1 cellular context compared by ENCODE assay signal in the genomic region with DNA sequence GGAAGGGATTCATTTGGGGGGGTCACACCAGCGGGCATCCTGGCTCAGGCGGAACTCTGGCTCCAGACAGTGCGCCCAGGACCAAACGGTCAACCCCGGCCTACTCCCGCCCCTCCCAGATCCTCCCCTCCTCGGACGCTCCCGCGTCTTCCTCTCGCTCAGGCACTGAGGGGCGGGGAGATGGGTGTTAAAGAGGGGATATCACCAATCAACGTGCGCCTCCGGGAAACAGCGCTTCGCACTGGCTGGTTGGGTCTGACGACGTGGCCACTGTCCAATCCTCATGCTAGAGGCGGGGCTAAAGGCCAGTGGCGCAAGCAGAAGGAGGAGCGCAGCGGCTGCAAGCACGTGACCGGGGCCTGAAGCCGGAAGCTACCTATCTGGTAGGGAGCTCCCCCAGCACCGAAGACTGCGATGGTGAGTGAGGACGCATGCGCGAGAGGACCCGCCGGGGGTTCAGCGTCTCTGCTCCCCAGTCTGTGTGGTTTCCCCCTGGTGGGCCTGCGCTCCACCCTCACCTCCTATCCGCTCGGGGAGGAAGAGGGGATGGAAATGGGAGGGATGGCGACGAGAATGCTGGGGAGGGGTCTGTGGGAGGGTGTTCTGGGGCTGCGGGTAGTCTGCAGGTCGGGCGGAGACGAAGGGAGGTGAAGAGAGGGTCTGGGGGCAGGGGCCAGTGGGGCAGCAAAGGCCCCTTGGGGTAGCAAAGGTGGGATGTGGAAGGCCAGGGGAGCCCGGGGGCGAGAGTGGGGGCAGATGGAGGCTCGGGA.
TF ChIP-seq lines count a peak whose summit lies in the region.

A gene (plus strand): TSS at position 360 of the 770 bp plus-strand sequence. CDS start 55 bp downstream, at position 415.

TF ChIP-seq in K562, 482 proteins besides CTCF, POLR2A, EP300 and RAD21 (continued from another document and continues in another):
- TF ChIP-seq, protein P1, sequence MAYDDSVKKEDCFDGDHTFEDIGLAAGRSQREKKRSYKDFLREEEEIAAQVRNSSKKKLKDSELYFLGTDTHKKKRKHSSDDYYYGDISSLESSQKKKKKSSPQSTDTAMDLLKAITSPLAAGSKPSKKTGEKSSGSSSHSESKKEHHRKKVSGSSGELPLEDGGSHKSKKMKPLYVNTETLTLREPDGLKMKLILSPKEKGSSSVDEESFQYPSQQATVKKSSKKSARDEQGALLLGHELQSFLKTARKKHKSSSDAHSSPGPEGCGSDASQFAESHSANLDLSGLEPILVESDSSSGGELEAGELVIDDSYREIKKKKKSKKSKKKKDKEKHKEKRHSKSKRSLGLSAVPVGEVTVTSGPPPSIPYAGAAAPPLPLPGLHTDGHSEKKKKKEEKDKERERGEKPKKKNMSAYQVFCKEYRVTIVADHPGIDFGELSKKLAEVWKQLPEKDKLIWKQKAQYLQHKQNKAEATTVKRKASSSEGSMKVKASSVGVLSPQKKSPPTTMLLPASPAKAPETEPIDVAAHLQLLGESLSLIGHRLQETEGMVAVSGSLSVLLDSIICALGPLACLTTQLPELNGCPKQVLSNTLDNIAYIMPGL (CRISPR knock-in tag; IDR thresholded peaks at IDR 0.05) = no peak
- TF ChIP-seq, protein P2, sequence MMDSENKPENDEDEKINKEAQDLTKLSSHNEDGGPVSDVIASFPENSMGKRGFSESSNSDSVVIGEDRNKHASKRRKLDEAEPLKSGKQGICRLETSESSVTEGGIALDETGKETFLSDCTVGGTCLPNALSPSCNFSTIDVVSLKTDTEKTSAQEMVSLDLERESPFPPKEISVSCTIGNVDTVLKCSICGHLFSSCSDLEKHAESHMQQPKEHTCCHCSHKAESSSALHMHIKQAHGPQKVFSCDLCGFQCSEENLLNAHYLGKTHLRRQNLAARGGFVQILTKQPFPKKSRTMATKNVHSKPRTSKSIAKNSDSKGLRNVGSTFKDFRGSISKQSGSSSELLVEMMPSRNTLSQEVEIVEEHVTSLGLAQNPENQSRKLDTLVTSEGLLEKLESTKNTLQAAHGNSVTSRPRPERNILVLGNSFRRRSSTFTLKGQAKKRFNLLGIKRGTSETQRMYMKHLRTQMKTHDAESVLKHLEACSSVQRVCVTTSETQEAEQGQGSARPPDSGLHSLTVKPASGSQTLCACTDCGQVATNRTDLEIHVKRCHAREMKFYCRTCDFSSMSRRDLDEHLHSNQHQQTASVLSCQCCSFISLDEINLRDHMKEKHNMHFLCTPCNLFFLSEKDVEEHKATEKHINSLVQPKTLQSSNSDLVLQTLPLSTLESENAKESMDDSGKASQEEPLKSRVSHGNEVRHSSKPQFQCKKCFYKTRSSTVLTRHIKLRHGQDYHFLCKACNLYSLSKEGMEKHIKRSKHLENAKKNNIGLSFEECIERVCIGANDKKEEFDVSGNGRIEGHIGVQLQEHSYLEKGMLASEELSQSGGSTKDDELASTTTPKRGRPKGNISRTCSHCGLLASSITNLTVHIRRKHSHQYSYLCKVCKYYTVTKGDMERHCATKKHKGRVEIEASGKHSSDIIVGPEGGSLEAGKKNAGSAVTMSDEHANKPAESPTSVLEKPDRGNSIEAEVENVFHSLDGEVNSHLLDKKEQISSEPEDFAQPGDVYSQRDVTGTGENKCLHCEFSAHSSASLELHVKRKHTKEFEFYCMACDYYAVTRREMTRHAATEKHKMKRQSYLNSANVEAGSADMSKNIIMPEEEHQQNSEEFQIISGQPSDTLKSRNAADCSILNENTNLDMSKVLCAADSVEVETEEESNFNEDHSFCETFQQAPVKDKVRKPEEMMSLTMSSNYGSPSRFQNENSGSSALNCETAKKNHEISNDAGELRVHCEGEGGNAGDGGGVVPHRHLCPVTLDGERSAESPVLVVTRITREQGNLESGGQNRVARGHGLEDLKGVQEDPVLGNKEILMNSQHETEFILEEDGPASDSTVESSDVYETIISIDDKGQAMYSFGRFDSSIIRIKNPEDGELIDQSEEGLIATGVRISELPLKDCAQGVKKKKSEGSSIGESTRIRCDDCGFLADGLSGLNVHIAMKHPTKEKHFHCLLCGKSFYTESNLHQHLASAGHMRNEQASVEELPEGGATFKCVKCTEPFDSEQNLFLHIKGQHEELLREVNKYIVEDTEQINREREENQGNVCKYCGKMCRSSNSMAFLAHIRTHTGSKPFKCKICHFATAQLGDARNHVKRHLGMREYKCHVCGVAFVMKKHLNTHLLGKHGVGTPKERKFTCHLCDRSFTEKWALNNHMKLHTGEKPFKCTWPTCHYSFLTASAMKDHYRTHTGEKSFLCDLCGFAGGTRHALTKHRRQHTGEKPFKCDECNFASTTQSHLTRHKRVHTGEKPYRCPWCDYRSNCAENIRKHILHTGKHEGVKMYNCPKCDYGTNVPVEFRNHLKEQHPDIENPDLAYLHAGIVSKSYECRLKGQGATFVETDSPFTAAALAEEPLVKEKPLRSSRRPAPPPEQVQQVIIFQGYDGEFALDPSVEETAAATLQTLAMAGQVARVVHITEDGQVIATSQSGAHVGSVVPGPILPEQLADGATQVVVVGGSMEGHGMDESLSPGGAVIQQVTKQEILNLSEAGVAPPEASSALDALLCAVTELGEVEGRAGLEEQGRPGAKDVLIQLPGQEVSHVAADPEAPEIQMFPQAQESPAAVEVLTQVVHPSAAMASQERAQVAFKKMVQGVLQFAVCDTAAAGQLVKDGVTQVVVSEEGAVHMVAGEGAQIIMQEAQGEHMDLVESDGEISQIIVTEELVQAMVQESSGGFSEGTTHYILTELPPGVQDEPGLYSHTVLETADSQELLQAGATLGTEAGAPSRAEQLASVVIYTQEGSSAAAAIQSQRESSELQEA (IDR thresholded peaks at IDR 0.05; ENCODE audit: low read depth) = no peak
- TF ChIP-seq ZNF584 (CRISPR knock-in tag; IDR thresholded peaks at IDR 0.05; ENCODE audit: low read depth) (no peak), RBBP5 (IDR thresholded peaks at IDR 0.05; ENCODE audit: borderline replicate concordance, insufficient read depth, low read length, poor library complexity, severe bottlenecking) (peak; percentile 20), NUFIP1 (IDR thresholded peaks at IDR 0.05; ENCODE audit: partially characterized antibody) (no peak), ZKSCAN3 (CRISPR knock-in tag; IDR thresholded peaks at IDR 0.05) (no peak), HLTF (IDR thresholded peaks at IDR 0.05) (no peak), ZNF644 (tag; IDR thresholded peaks at IDR 0.05; ENCODE audit: low read depth) (no peak), ZNF174 (CRISPR knock-in tag; IDR thresholded peaks at IDR 0.05) (no peak), KHSRP (IDR thresholded peaks at IDR 0.05) (no peak), ZKSCAN1 (IDR thresholded peaks at IDR 0.05; ENCODE audit: low read depth, low read length) (0 out of 2 replicates have a peak, but pooled peaks have one; percentile 11), ESRRB (CRISPR knock-in tag; IDR thresholded peaks at IDR 0.05; ENCODE audit: borderline replicate concordance) (no peak), CHD4 (IDR thresholded peaks at IDR 0.05; ENCODE audit: insufficient read depth, insufficient replicate concordance, low read depth, low read length, poor library complexity, severe bottlenecking) (no peak), POLR2G (IDR thresholded peaks at IDR 0.05; ENCODE audit: low read depth, low read length) (peak; percentile 89), CHD1 (IDR thresholded peaks at IDR 0.05; ENCODE audit: low read length) (no peak), PHF21A (IDR thresholded peaks at IDR 0.05; ENCODE audit: borderline replicate concordance, low read depth) (no peak), ZNF140 (CRISPR knock-in tag; IDR thresholded peaks at IDR 0.05) (no peak)
- TF ChIP-seq, protein P3, sequence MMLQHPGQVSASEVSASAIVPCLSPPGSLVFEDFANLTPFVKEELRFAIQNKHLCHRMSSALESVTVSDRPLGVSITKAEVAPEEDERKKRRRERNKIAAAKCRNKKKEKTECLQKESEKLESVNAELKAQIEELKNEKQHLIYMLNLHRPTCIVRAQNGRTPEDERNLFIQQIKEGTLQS (IDR thresholded peaks at IDR 0.05) = no peak; the same call in 1 of the 2 replicates
- TF ChIP-seq, protein P3 (CRISPR knock-in tag; conservative IDR thresholded peaks at IDR 0.05) = no peak; the same call in 1 of the 2 replicates
- TF ChIP-seq, protein P4, sequence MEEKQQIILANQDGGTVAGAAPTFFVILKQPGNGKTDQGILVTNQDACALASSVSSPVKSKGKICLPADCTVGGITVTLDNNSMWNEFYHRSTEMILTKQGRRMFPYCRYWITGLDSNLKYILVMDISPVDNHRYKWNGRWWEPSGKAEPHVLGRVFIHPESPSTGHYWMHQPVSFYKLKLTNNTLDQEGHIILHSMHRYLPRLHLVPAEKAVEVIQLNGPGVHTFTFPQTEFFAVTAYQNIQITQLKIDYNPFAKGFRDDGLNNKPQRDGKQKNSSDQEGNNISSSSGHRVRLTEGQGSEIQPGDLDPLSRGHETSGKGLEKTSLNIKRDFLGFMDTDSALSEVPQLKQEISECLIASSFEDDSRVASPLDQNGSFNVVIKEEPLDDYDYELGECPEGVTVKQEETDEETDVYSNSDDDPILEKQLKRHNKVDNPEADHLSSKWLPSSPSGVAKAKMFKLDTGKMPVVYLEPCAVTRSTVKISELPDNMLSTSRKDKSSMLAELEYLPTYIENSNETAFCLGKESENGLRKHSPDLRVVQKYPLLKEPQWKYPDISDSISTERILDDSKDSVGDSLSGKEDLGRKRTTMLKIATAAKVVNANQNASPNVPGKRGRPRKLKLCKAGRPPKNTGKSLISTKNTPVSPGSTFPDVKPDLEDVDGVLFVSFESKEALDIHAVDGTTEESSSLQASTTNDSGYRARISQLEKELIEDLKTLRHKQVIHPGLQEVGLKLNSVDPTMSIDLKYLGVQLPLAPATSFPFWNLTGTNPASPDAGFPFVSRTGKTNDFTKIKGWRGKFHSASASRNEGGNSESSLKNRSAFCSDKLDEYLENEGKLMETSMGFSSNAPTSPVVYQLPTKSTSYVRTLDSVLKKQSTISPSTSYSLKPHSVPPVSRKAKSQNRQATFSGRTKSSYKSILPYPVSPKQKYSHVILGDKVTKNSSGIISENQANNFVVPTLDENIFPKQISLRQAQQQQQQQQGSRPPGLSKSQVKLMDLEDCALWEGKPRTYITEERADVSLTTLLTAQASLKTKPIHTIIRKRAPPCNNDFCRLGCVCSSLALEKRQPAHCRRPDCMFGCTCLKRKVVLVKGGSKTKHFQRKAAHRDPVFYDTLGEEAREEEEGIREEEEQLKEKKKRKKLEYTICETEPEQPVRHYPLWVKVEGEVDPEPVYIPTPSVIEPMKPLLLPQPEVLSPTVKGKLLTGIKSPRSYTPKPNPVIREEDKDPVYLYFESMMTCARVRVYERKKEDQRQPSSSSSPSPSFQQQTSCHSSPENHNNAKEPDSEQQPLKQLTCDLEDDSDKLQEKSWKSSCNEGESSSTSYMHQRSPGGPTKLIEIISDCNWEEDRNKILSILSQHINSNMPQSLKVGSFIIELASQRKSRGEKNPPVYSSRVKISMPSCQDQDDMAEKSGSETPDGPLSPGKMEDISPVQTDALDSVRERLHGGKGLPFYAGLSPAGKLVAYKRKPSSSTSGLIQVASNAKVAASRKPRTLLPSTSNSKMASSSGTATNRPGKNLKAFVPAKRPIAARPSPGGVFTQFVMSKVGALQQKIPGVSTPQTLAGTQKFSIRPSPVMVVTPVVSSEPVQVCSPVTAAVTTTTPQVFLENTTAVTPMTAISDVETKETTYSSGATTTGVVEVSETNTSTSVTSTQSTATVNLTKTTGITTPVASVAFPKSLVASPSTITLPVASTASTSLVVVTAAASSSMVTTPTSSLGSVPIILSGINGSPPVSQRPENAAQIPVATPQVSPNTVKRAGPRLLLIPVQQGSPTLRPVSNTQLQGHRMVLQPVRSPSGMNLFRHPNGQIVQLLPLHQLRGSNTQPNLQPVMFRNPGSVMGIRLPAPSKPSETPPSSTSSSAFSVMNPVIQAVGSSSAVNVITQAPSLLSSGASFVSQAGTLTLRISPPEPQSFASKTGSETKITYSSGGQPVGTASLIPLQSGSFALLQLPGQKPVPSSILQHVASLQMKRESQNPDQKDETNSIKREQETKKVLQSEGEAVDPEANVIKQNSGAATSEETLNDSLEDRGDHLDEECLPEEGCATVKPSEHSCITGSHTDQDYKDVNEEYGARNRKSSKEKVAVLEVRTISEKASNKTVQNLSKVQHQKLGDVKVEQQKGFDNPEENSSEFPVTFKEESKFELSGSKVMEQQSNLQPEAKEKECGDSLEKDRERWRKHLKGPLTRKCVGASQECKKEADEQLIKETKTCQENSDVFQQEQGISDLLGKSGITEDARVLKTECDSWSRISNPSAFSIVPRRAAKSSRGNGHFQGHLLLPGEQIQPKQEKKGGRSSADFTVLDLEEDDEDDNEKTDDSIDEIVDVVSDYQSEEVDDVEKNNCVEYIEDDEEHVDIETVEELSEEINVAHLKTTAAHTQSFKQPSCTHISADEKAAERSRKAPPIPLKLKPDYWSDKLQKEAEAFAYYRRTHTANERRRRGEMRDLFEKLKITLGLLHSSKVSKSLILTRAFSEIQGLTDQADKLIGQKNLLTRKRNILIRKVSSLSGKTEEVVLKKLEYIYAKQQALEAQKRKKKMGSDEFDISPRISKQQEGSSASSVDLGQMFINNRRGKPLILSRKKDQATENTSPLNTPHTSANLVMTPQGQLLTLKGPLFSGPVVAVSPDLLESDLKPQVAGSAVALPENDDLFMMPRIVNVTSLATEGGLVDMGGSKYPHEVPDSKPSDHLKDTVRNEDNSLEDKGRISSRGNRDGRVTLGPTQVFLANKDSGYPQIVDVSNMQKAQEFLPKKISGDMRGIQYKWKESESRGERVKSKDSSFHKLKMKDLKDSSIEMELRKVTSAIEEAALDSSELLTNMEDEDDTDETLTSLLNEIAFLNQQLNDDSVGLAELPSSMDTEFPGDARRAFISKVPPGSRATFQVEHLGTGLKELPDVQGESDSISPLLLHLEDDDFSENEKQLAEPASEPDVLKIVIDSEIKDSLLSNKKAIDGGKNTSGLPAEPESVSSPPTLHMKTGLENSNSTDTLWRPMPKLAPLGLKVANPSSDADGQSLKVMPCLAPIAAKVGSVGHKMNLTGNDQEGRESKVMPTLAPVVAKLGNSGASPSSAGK (IDR thresholded peaks at IDR 0.05) = peak; percentile 89
- TF ChIP-seq, protein P5, sequence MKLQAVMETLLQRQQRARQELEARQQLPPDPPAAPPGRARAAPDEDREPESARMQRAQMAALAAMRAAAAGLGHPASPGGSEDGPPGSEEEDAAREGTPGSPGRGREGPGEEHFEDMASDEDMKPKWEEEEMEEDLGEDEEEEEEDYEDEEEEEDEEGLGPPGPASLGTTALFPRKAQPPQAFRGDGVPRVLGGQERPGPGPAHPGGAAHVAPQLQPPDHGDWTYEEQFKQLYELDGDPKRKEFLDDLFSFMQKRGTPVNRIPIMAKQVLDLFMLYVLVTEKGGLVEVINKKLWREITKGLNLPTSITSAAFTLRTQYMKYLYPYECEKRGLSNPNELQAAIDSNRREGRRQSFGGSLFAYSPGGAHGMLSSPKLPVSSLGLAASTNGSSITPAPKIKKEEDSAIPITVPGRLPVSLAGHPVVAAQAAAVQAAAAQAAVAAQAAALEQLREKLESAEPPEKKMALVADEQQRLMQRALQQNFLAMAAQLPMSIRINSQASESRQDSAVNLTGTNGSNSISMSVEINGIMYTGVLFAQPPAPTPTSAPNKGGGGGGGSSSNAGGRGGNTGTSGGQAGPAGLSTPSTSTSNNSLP (IDR thresholded peaks at IDR 0.05; ENCODE audit: borderline replicate concordance, low read depth, low read length) = no peak
- TF ChIP-seq, protein P6, sequence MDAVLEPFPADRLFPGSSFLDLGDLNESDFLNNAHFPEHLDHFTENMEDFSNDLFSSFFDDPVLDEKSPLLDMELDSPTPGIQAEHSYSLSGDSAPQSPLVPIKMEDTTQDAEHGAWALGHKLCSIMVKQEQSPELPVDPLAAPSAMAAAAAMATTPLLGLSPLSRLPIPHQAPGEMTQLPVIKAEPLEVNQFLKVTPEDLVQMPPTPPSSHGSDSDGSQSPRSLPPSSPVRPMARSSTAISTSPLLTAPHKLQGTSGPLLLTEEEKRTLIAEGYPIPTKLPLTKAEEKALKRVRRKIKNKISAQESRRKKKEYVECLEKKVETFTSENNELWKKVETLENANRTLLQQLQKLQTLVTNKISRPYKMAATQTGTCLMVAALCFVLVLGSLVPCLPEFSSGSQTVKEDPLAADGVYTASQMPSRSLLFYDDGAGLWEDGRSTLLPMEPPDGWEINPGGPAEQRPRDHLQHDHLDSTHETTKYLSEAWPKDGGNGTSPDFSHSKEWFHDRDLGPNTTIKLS (IDR thresholded peaks at IDR 0.05; ENCODE audit: borderline replicate concordance, low read depth) = peak; percentile 21; the same call in 1 of the 2 replicates
